ENCODE assay signal across 11 cellular contexts in the genomic region with DNA sequence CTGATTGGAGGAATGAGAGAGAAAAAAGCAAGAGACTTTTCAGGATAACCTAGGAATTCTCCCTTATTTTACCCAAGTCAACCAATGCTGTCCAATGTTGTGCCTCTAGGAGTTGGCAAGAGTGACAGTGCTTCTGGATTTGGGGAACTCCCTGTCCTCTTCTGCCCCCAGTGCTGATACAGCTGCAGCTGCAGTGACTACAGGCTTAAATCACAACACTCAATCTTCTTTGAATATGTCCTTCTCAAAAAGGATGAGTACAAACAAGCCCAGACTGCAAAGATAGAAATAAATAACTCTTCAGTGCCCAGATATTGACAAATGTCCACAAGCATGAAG.
"Had no signal": no experiment of that assay in that cellular context is flagged by ENCODE, and none has a peak within 500 bp of the region (broad histone marks: within the 10 kb centered on the region; RNA-seq: fewer than 3 reads in every experiment).

No MANE protein-coding gene starts in this region.

- H3K9me3 ChIP-seq: ascending aorta, esophagus squamous epithelium had no signal

- ATAC-seq: activated CD8-positive, alpha-beta T cell treated with anti-CD3 and anti-CD28 coated beads, Interleukin-2, amount 10 ng/mL, durations not matched to agents 7 days and 5 days; activated naive CD8-positive, alpha-beta T cell treated with anti-CD3 and anti-CD28 coated beads, Interleukin-2, amount 50 U/mL, for 24 hours had no signal

- H3K36me3 ChIP-seq: ascending aorta, cardiac muscle cell, esophagus squamous epithelium, sigmoid colon had no signal

- DNase-seq: activated CD4-positive, alpha-beta T cell treated with anti-CD3 and anti-CD28 coated beads for 48 hours; activated CD8-positive, alpha-beta T cell treated with anti-CD3 and anti-CD28 coated beads, Interleukin-2, amount 10 ng/mL, durations not matched to agents 7 days and 5 days; activated naive CD4-positive, alpha-beta T cell treated with Interleukin-2 at 50 U/mL for 16 hours; activated naive CD8-positive, alpha-beta T cell treated with anti-CD3 and anti-CD28 coated beads, Interleukin-2, amount 50 U/mL, for 24 hours; esophagus squamous epithelium; foreskin melanocyte; occipital lobe; sigmoid colon; stimulated activated naive CD4-positive, alpha-beta T cell had no signal

- H3K4me3 ChIP-seq: ascending aorta, cardiac muscle cell, esophagus squamous epithelium, sigmoid colon had no signal

- H3K27me3 ChIP-seq: ascending aorta, cardiac muscle cell, esophagus squamous epithelium, sigmoid colon had no signal

- H3K27ac ChIP-seq: cardiac muscle cell, esophagus squamous epithelium, sigmoid colon had no signal
